Comparison of ENCODE assay signal across 24 cellular contexts in the genomic region with DNA sequence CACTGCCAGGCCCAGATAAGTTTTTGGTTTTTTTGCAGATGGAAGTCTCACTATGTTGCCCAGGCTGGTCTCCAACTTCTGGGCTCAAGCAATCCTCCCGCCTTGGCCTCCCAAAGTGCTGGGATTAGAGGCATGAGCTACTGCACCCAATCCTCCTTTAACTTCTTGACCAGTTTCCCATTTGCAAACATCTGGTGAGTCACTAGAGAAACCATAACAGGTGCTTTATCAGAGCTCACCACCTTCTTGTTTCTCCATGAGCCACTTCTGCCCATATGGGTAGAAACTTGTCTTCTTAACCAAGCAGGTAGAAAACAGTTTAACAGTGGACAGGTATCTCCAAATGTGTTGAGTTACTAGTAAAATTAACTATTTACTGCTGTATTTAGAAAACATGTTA.
DNase-seq lines count a peak whose midpoint lies in the region; ATAC-seq, FAIRE-seq and TF ChIP-seq lines count a peak whose summit lies in the region.
"Had no signal": no experiment of that assay in that cellular context is flagged by ENCODE, and none has a peak within 500 bp of the region (broad histone marks: within the 10 kb centered on the region; RNA-seq: fewer than 3 reads in every experiment).

No MANE protein-coding gene starts in this region.

- H3K9me3 ChIP-seq in A549, result no peaks in the 10 kb centered on the region
- no peaks in the 10 kb centered on the region for H3K9me3 ChIP-seq in K562 (replicated peaks; ENCODE audit: control insufficient read depth, insufficient read depth, low read depth, low read length)
- H3K9me3 ChIP-seq: BE2C had no signal

- no peak overlapping the region for H2AFZ ChIP-seq in K562 (ENCODE audit: low read depth, low read length)

- no peaks in the 10 kb centered on the region for H3K36me3 ChIP-seq in K562 (ENCODE audit: control insufficient read depth, insufficient read depth, low read length)
- H3K36me3 ChIP-seq: BE2C, BLaER1 had no signal

- H3K27ac ChIP-seq in A549, result no peak overlapping the region
- H3K27ac ChIP-seq in K562 (ENCODE audit: extremely low read depth, low read depth, low read length), result no peak overlapping the region
- H3K27ac ChIP-seq: BLaER1 had no signal

- H3K9ac ChIP-seq in K562 (ENCODE audit: insufficient read depth in 1 of 2, low read depth in 2 of 2, low read length in 2 of 2), result no peak overlapping the region
- H3K9ac ChIP-seq: BLaER1 had no signal

- no peak for ATAC-seq in A549
- no peak for ATAC-seq in K562
- ATAC-seq: GM12878 had no signal

- intact Hi-C loops in K562 (cut with micrococcal nuclease), result no loop called here

- TF ChIP-seq EP300 in A549 (IDR thresholded peaks at IDR 0.05), result no peak
- no peak for TF ChIP-seq EP300 in K562 (IDR thresholded peaks at IDR 0.05; ENCODE audit: low read length)

- no peaks in the 10 kb centered on the region for H3K27me3 ChIP-seq in K562 (ENCODE audit: control insufficient read depth in 2 of 2, insufficient read depth in 2 of 2, low read length in 2 of 2)
- H3K27me3 ChIP-seq: BE2C had no signal

- TF ChIP-seq POLR2A in A549 (IDR thresholded peaks at IDR 0.05; ENCODE audit: low read length) (no peak), K562 (conservative IDR thresholded peaks at IDR 0.05) (no peak), GM12892 (IDR thresholded peaks at IDR 0.05; ENCODE audit: low read depth, low read length) (no peak)

- FAIRE-seq in A549 (lab: Jason Lieb, UNC) (peak; percentile 43), GM18507 (lab: Jason Lieb, UNC) (peak; percentile 48), K562 (lab: Jason Lieb, UNC) (no peak), islet of Langerhans (lab: Jason Lieb, UNC) (peak; percentile 17), GM12892 (lab: Jason Lieb, UNC) (no peak)
- FAIRE-seq: A204.1, GM12878 had no signal

- H4K20me1 ChIP-seq in K562 (replicated peaks; ENCODE audit: control insufficient read depth, insufficient read depth, low read length), result no peaks in the 10 kb centered on the region

- no peak overlapping the region for H3K4me2 ChIP-seq in A549
- H3K4me2 ChIP-seq in K562 (ENCODE audit: insufficient read depth, low read length), result no peak overlapping the region
- H3K4me2 ChIP-seq: BLaER1 had no signal

- TF ChIP-seq RAD21 in A549 (conservative IDR thresholded peaks at IDR 0.05 in 1 of 2, IDR thresholded peaks at IDR 0.05 in 1 of 2) (no peak), K562 (CRISPR knock-in tag; conservative IDR thresholded peaks at IDR 0.05 in 1 of 2, IDR thresholded peaks at IDR 0.05 in 1 of 2) (no peak)

- H3K79me2 ChIP-seq in K562 (ENCODE audit: control insufficient read depth, insufficient read depth, low read length), result no peaks in the 10 kb centered on the region

- BruUV-seq in K562 (replicated peaks; lab: Mats Ljungman, UMichigan), result no TSS peak

- CTCF ChIA-PET in A549 (lab: Yijun Ruan, JAX), result interaction anchor here (0.6 to 0.9 kb wide), 2 partner anchors 35 to 134 kb away, joined by 3 to 4 read pairs; no protein-coding TSS in a partner anchor
- CTCF ChIA-PET in K562 (lab: Yijun Ruan, JAX; ENCODE audit: low intra/inter-chr PET ratio), result no interaction called here

- TF ChIP-seq CTCF in A549 (IDR thresholded peaks at IDR 0.05), result no peak
- no peak for TF ChIP-seq CTCF in K562 (IDR thresholded peaks at IDR 0.05 in 2 of 3, conservative IDR thresholded peaks at IDR 0.05 in 1 of 3; ENCODE audit: insufficient read depth in 2 of 3, low read depth in 1 of 3, low read length in 3 of 3)

- DNase-seq in A549 (ENCODE audit: low read depth in 1 of 2, low spot score in 1 of 2) (no peak), GM18507 (ENCODE audit: extremely low spot score, insufficient read length, low read depth) (no peak), K562 (ENCODE audit: extremely low read depth in 1 of 4, low spot score in 3 of 4) (no peak), hepatic stellate cell (ENCODE audit: low spot score) (no peak), AML-193 (lab: John Stamatoyannopoulos, UW) (no peak), middle frontal gyrus (ENCODE audit: extremely low spot score, low spot score) (no peak), GM12892 (ENCODE audit: insufficient read length) (no peak)
- DNase-seq: 8988T; BE2C; C1 segment of cervical spinal cord; CD4-positive, alpha-beta memory T cell; CD4-positive, CD25-positive, alpha-beta regulatory T cell; CD8-positive, alpha-beta memory T cell; COR-L47; DMS 273 treated with DMSO at 0.1 percent for 48 hours; DMS153; DMS79; DND-41; EL; GDM1 had no signal

- 100% methylated on average over 1 of the region's 1 CpG for WGBS in A549 (ENCODE audit: missing lambda C conversion rate)
- WGBS in K562 (ENCODE audit: insufficient coverage, low coverage, missing lambda C conversion rate), result 20% methylated on average over 1 of the region's 1 CpG

- H3K4me3 ChIP-seq in A549 (no peak overlapping the region), K562 (no peak overlapping the region)
- H3K4me3 ChIP-seq: BLaER1, GM12878 had no signal

- H3K4me1 ChIP-seq in A549, result no peaks in the 10 kb centered on the region
- peaks cover 0 to 1% of the 10 kb centered on the region in 2 experiments; a peak in 1 of 5 replicates for H3K4me1 ChIP-seq in K562 (replicated peaks in 1 of 2; ENCODE audit: control insufficient read depth in 2 of 2, insufficient read depth in 2 of 2, low read length in 2 of 2)
- H3K4me1 ChIP-seq: BE2C, BLaER1 had no signal

- in situ Hi-C loops in K562 (cut with MboI), result no loop called here

- POLR2A ChIA-PET in A549 (lab: Yijun Ruan, JAX) (no interaction called here), K562 (lab: Yijun Ruan, JAX) (interaction anchor here (1.1 to 1.2 kb wide), 2 partner anchors 9 to 14 kb away, joined by 3 to 4 read pairs; no protein-coding TSS in a partner anchor)

- H3K9me1 ChIP-seq in K562 (ENCODE audit: control insufficient read depth, insufficient read depth, low read length), result no peaks in the 10 kb centered on the region

TF ChIP-seq in A549, 52 proteins besides CTCF, POLR2A, EP300 and RAD21 (continues in another document):
- TF ChIP-seq E2F6 (IDR thresholded peaks at IDR 0.05; ENCODE audit: borderline replicate concordance, low read depth), result no peak
- TF ChIP-seq ESRRA (IDR thresholded peaks at IDR 0.05; ENCODE audit: borderline replicate concordance, low read length), result no peak
- TF ChIP-seq ZSCAN20 (CRISPR knock-in tag; IDR thresholded peaks at IDR 0.05), result no peak
- no peak for TF ChIP-seq HEYL (CRISPR knock-in tag; IDR thresholded peaks at IDR 0.05)
- TF ChIP-seq ZC3H11A (IDR thresholded peaks at IDR 0.05), result no peak
- no peak for TF ChIP-seq EHMT2 (IDR thresholded peaks at IDR 0.05; ENCODE audit: low read depth)
- no peak for TF ChIP-seq FOSL2 (IDR thresholded peaks at IDR 0.05)
- TF ChIP-seq FOSL2 (CRISPR knock-in tag; IDR thresholded peaks at IDR 0.05), result no peak
- TF ChIP-seq, protein P1, sequence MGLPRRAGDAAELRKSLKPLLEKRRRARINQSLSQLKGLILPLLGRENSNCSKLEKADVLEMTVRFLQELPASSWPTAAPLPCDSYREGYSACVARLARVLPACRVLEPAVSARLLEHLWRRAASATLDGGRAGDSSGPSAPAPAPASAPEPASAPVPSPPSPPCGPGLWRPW (IDR thresholded peaks at IDR 0.05), result no peak
- no peak for TF ChIP-seq HOXA7 (CRISPR knock-in tag; IDR thresholded peaks at IDR 0.05)
- no peak for TF ChIP-seq MAZ (IDR thresholded peaks at IDR 0.05; ENCODE audit: borderline replicate concordance, low read depth, low read length)

TF ChIP-seq in K562, 482 proteins besides CTCF, POLR2A, EP300 and RAD21 (continues in another document):
- no peak for TF ChIP-seq E2F4 (CRISPR knock-in tag; IDR thresholded peaks at IDR 0.05; ENCODE audit: low read depth)
- TF ChIP-seq RFX5 (IDR thresholded peaks at IDR 0.05; ENCODE audit: low read depth, low read length), result no peak
- TF ChIP-seq ASH1L (IDR thresholded peaks at IDR 0.05; ENCODE audit: borderline replicate concordance, low read depth, partially characterized antibody), result no peak
- TF ChIP-seq, protein P2, sequence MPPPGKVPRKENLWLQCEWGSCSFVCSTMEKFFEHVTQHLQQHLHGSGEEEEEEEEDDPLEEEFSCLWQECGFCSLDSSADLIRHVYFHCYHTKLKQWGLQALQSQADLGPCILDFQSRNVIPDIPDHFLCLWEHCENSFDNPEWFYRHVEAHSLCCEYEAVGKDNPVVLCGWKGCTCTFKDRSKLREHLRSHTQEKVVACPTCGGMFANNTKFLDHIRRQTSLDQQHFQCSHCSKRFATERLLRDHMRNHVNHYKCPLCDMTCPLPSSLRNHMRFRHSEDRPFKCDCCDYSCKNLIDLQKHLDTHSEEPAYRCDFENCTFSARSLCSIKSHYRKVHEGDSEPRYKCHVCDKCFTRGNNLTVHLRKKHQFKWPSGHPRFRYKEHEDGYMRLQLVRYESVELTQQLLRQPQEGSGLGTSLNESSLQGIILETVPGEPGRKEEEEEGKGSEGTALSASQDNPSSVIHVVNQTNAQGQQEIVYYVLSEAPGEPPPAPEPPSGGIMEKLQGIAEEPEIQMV (tag; conservative IDR thresholded peaks at IDR 0.05; ENCODE audit: low read depth), result no peak
- TF ChIP-seq ARID3A (IDR thresholded peaks at IDR 0.05; ENCODE audit: borderline replicate concordance, low read depth, low read length), result no peak
- peak; percentile 31; the same call in 1 of the 2 replicates for TF ChIP-seq CBFA2T2 (conservative IDR thresholded peaks at IDR 0.05)
